Comparison of ENCODE assay signal across 9 cellular contexts in the genomic region with DNA sequence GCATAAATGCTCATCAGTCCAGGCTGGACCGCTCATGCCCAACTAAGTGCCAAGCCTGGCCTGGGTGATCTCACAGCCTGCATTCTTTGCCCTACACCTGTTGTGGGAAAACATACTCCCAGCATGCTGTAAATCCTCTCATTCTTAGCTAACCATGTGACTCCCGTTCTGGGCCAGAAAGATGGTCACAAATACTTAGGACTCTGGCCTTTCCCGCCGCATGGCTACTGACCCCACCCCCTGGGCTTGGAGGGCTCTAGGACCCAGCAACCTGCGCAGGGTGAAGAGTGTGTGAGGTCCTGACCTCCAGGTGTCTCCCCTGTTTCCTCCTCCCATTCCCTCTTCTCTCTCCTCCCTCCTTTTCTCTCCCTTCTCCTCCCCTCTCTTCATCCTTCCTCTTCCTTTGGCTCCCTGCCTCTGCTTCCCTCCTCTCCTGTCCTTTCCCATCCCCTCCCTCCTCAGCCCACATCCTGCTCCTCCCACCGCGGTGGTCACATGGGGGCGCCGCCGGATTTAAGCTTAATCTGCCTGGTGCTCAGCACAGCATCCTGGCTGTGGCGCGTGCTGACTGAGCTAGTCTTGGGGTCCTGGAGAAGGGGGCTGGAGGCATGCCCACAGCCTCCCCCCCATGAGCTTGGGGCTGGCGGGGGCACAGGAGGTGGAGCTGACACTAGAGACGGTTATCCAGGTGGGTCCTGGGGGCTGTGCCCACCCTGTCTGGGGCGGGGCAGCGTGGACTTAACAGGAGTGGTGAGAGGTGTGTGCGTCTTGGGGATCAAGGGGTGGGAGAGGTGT. TPM values are rescaled to one million over a fixed set of nuclear protein-coding genes. Genes with fewer than 3 reads are reported as not detected.
DNase-seq lines count a peak whose midpoint lies in the region; ATAC-seq, FAIRE-seq and TF ChIP-seq lines count a peak whose summit lies in the region.
"Had no signal": no experiment of that assay in that cellular context is flagged by ENCODE, and none has a peak within 500 bp of the region (broad histone marks: within the 10 kb centered on the region; RNA-seq: fewer than 3 reads in every experiment).

A gene with protein sequence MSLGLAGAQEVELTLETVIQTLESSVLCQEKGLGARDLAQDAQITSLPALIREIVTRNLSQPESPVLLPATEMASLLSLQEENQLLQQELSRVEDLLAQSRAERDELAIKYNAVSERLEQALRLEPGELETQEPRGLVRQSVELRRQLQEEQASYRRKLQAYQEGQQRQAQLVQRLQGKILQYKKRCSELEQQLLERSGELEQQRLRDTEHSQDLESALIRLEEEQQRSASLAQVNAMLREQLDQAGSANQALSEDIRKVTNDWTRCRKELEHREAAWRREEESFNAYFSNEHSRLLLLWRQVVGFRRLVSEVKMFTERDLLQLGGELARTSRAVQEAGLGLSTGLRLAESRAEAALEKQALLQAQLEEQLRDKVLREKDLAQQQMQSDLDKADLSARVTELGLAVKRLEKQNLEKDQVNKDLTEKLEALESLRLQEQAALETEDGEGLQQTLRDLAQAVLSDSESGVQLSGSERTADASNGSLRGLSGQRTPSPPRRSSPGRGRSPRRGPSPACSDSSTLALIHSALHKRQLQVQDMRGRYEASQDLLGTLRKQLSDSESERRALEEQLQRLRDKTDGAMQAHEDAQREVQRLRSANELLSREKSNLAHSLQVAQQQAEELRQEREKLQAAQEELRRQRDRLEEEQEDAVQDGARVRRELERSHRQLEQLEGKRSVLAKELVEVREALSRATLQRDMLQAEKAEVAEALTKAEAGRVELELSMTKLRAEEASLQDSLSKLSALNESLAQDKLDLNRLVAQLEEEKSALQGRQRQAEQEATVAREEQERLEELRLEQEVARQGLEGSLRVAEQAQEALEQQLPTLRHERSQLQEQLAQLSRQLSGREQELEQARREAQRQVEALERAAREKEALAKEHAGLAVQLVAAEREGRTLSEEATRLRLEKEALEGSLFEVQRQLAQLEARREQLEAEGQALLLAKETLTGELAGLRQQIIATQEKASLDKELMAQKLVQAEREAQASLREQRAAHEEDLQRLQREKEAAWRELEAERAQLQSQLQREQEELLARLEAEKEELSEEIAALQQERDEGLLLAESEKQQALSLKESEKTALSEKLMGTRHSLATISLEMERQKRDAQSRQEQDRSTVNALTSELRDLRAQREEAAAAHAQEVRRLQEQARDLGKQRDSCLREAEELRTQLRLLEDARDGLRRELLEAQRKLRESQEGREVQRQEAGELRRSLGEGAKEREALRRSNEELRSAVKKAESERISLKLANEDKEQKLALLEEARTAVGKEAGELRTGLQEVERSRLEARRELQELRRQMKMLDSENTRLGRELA (N-terminal part only) (plus strand): TSS at position 541 of the 795 bp plus-strand sequence. CDS start 88 bp downstream, at position 629.

- H3K27me3 ChIP-seq in AG04450 (ENCODE audit: control insufficient read depth, insufficient read depth, low read length) = no peaks in the 10 kb centered on the region

- H3K27ac Mint-ChIP-seq in memory B cell (peak within 1 kb of the TSS; percentile 38), type B pancreatic cell (no peak within 1 kb of the TSS)
- H3K27ac Mint-ChIP-seq: dendritic cell treated with granulocyte-macrophage colony-stimulating factor and Interleukin-4, amounts not matched to agents 40 ng/mL and 50 ng/mL, for 4 days had no signal

- no peaks in the 10 kb centered on the region for H3K27me3 Mint-ChIP-seq in memory B cell
- H3K27me3 Mint-ChIP-seq in type B pancreatic cell = no peaks in the 10 kb centered on the region

- H3K9me3 Mint-ChIP-seq in memory B cell = no peaks in the 10 kb centered on the region
- no peaks in the 10 kb centered on the region for H3K9me3 Mint-ChIP-seq in type B pancreatic cell
- H3K9me3 Mint-ChIP-seq: dendritic cell treated with granulocyte-macrophage colony-stimulating factor and Interleukin-4, amounts not matched to agents 40 ng/mL and 50 ng/mL, for 4 days had no signal

- H3K4me3 ChIP-seq in AG04450 (ENCODE audit: low read depth, low read length) = no peak within 1 kb of the TSS; the same call in 1 of the 2 replicates

- intact Hi-C loops in T-helper 1 cell treated with Interleukin-12 subunit alpha and Interleukin-12 subunit beta and Interleukin-4 antibody, amounts not matched to agents 30 ng/mL and 1 ng/mL, for 36 hours (cut with micrococcal nuclease) = no loop called here

- H3K4me3 Mint-ChIP-seq in memory B cell (peak within 1 kb of the TSS; percentile 65), type B pancreatic cell (peak within 1 kb of the TSS; percentile 68)
- H3K4me3 Mint-ChIP-seq: dendritic cell treated with granulocyte-macrophage colony-stimulating factor and Interleukin-4, amounts not matched to agents 40 ng/mL and 50 ng/mL, for 4 days had no signal

- no peaks in the 10 kb centered on the region; the same call in 1 of the 2 replicates for H3K9me3 ChIP-seq in AG04450 (ENCODE audit: control insufficient read depth, insufficient read depth, low read length)

- H3K27ac ChIP-seq in AG04450 (ENCODE audit: low read depth, low read length) = peak within 1 kb of the TSS; percentile 11

- CTCF ChIA-PET in AG04450 (lab: Charles Lee) = interaction anchor here (1.1 kb wide), 1 partner anchor 124 kb away, joined by 3 read pairs; no protein-coding TSS in a partner anchor

- POLR2A ChIA-PET in AG04450 (lab: Yijun Ruan, JAX) = interaction anchor here (0.6 kb wide), 1 partner anchor 25 kb away, joined by 3 read pairs; no protein-coding TSS in a partner anchor

- H3K4me1 Mint-ChIP-seq in memory B cell (peaks cover 20% of the 10 kb centered on the region), type B pancreatic cell (ENCODE audit: unreplicated experiment) (peaks cover 27% of the 10 kb centered on the region)

- DNase-seq in AG04450 (ENCODE audit: low read depth, low spot score) (no peak), HTR-8/SVneo (ENCODE audit: insufficient read length, low spot score) (no peak), memory B cell (ENCODE audit: low spot score in 2 of 2) (no peak), type B pancreatic cell (ENCODE audit: extremely low spot score, unreplicated experiment) (no peak), GOT3 (lab: John Stamatoyannopoulos, UW) (no peak)
- peak; percentile 35 for DNase-seq in effector CD4-positive, alpha-beta T cell

- TF ChIP-seq CTCF in AG04450 (IDR thresholded peaks at IDR 0.05; ENCODE audit: low read depth, low read length) (no peak), type B pancreatic cell (conservative IDR thresholded peaks at IDR 0.05) (no peak)

- ATAC-seq in memory B cell (ENCODE audit: low read depth) (peak; percentile 41), GM21576 (IDR thresholded peaks at IDR 0.05; ENCODE audit: unreplicated experiment) (no peak)

- FAIRE-seq in HTR-8/SVneo (lab: Jason Lieb, UNC) = peak; percentile 49

- peaks cover 2% of the 10 kb centered on the region for H3K36me3 Mint-ChIP-seq in memory B cell
- no peaks in the 10 kb centered on the region for H3K36me3 Mint-ChIP-seq in type B pancreatic cell

RNA-seq across cellular contexts. Expression of the gene that starts here (rescaled TPM):
- 3.9 and 4.2 TPM in 2 replicates for polyA plus RNA-seq in AG04450 (2011; rRNA removed)
- 4.3 and 5.7 TPM in 2 replicates for polyA minus RNA-seq in AG04450 (2011; rRNA and poly(A)+ RNA removed)
- total RNA-seq in T-helper 1 cell treated with Interleukin-12 subunit alpha and Interleukin-12 subunit beta and Interleukin-4 antibody, amounts not matched to agents 30 ng/mL and 1 ng/mL, for 36 hours = 25.8 and 25.9 TPM in 2 replicates
- total RNA-seq in type B pancreatic cell (ENCODE audit: low replicate concordance) = 23.5 and 40.1 TPM in 2 replicates
